1 cellular context compared by ENCODE assay signal in the genomic region with DNA sequence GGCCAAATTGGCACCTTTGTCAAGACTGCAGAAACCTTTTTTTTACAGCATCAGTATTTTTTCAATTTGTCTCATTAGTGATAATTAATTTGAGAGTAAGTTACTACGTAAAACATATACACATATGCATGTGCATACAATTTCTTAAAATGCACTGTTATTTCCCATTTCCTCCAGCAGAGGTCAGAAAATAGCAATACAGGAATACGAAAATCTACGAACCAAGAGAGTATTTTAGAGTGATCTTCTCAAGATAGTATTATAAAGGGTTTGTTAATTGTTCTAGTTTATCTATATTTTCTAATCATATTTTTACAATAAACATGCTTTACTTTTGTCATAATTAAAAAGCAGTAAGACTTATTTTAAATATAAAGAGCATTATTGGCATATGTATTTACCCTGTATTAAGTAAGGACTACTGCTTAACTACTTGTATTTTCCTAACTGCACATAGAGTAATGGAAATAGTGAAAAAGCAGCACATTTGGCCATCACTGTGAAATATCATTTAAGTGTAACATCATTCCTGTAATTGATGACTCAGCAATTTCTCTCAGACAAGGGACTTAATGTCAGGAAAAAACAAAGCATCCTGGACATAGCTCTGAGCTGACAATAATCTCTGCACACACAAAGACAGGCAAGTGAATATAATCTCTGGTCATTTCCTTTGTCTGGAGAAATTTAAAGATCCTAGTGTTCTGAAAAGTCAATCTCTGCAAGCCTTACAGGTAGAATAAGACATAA.
TF ChIP-seq lines count a peak whose summit lies in the region.

No MANE protein-coding gene starts in this region.

TF ChIP-seq in SK-N-SH, 30 proteins besides CTCF, POLR2A, EP300 and RAD21 (continued from another document):
- TF ChIP-seq SMC3 (IDR thresholded peaks at IDR 0.05; ENCODE audit: low read depth, low read length) (peak; percentile 46), USF2 (IDR thresholded peaks at IDR 0.05; ENCODE audit: borderline replicate concordance, low read depth, low read length) (no peak), FOXM1 (IDR thresholded peaks at IDR 0.05; ENCODE audit: low read depth) (no peak)
- TF ChIP-seq, protein P1, sequence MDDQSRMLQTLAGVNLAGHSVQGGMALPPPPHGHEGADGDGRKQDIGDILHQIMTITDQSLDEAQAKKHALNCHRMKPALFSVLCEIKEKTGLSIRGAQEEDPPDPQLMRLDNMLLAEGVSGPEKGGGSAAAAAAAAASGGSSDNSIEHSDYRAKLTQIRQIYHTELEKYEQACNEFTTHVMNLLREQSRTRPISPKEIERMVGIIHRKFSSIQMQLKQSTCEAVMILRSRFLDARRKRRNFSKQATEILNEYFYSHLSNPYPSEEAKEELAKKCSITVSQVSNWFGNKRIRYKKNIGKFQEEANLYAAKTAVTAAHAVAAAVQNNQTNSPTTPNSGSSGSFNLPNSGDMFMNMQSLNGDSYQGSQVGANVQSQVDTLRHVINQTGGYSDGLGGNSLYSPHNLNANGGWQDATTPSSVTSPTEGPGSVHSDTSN (IDR thresholded peaks at IDR 0.05) = no peak
TF ChIP-seq in SK-N-SH: peak in this region for 1.
